ENCODE assay signal across 16 cellular contexts in the genomic region with DNA sequence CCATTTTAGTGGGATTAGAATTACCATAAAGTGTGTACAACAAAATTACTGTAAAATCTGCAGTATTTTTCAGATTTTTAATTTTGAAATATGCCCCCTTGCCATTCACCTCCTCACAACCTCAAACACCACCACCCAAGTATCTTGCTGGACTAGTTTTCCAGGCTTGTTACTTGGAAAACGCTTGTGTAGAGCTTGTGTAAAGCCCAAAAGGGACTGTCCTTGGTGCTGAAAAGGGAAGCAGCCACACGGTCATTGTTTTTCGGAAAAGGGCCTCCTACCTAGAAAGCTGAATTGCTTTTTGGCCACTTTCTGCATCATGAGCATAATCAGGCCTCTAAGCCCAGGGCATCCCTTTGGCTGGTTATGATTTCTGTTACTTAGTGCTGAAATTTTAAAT.
DNase-seq lines count a peak whose midpoint lies in the region; ATAC-seq and TF ChIP-seq lines count a peak whose summit lies in the region.
"Had no signal": no experiment of that assay in that cellular context is flagged by ENCODE, and none has a peak within 500 bp of the region (broad histone marks: within the 10 kb centered on the region; RNA-seq: fewer than 3 reads in every experiment).

No MANE protein-coding gene starts in this region.

- TF ChIP-seq CTCF in HCT116 (IDR thresholded peaks at IDR 0.05 in 2 of 3, conservative IDR thresholded peaks at IDR 0.05 in 1 of 3; ENCODE audit: borderline replicate concordance in 1 of 3, insufficient read depth in 1 of 3, low read depth in 2 of 3, low read length in 2 of 3) = no peak

- no peaks in the 10 kb centered on the region for H3K4me1 Mint-ChIP-seq in activated CD4-positive, alpha-beta memory T cell treated with anti-CD3 and anti-CD28 coated beads for 36 hours (ENCODE audit: low read depth)
- H3K4me1 Mint-ChIP-seq in CD8-positive, alpha-beta memory T cell = no peaks in the 10 kb centered on the region
- H3K4me1 Mint-ChIP-seq: activated CD4-positive, alpha-beta T cell treated with anti-CD3 and anti-CD28 coated beads, Interleukin-2, amount 10 ng/mL, durations not matched to agents 24 days and 14 days had no signal

- CTCF ChIA-PET in HCT116 (lab: Charles Lee) = no interaction called here
- CTCF ChIA-PET in activated CD4-positive, alpha-beta memory T cell treated with anti-CD3 and anti-CD28 coated beads for 36 hours (lab: Charles Lee) = no interaction called here
- CTCF ChIA-PET in CD8-positive, alpha-beta memory T cell (lab: Charles Lee) = no interaction called here

- no peak overlapping the region for H3K4me3 Mint-ChIP-seq in activated CD4-positive, alpha-beta memory T cell treated with anti-CD3 and anti-CD28 coated beads for 36 hours
- H3K4me3 Mint-ChIP-seq in CD8-positive, alpha-beta memory T cell = no peak overlapping the region
- H3K4me3 Mint-ChIP-seq: activated CD4-positive, alpha-beta T cell treated with anti-CD3 and anti-CD28 coated beads, Interleukin-2, amount 10 ng/mL, durations not matched to agents 24 days and 14 days; CD8-positive, alpha-beta T cell had no signal

- no peak overlapping the region for H3K9ac ChIP-seq in HCT116 (ENCODE audit: low read length)
- H3K9ac ChIP-seq: KMS-11 had no signal

- no peak for ATAC-seq in HCT116
- no peak for ATAC-seq in GM18511 (IDR thresholded peaks at IDR 0.05; ENCODE audit: unreplicated experiment)
- ATAC-seq: CD8-positive, alpha-beta T cell had no signal

- BruUV-seq in HCT116 (replicated peaks; lab: Mats Ljungman, UMichigan) = no TSS peak

- no peaks in the 10 kb centered on the region for H3K4me1 ChIP-seq in HCT116 (ENCODE audit: control insufficient read depth in 1 of 2, insufficient read depth in 2 of 2, low read length in 2 of 2)
- H3K4me1 ChIP-seq in CD8-positive, alpha-beta memory T cell (ENCODE audit: insufficient read depth, low read length) = no peaks in the 10 kb centered on the region
- H3K4me1 ChIP-seq: testis had no signal

- no peaks in the 10 kb centered on the region for H3K79me2 ChIP-seq in HCT116 (ENCODE audit: insufficient read depth, low read length)

- DNase-seq in HCT116 (ENCODE audit: low read depth, low spot score) (no peak), NOMO-1 treated with DMSO at 0.1 percent for 48 hours (lab: John Stamatoyannopoulos, UW; ENCODE audit: unreplicated experiment) (peak; percentile 7), ecto neural progenitor cell (ENCODE audit: low spot score) (peak; percentile 50), myocyte (ENCODE audit: low read depth) (peak; percentile 2), anterior cingulate cortex (lab: John Stamatoyannopoulos, UW) (no peak)
- no peak for DNase-seq in activated CD4-positive, alpha-beta memory T cell treated with anti-CD3 and anti-CD28 coated beads for 36 hours
- no peak for DNase-seq in CD8-positive, alpha-beta memory T cell
- DNase-seq: activated CD4-positive, alpha-beta T cell treated with anti-CD3 and anti-CD28 coated beads, Interleukin-2, amount 10 ng/mL, durations not matched to agents 24 days and 14 days; activated T-cell treated with anti-CD3 and anti-CD28 coated beads, Interleukin-2, amount 50 U/mL, for 48 hours; CD8-positive, alpha-beta T cell; effector memory CD4-positive, alpha-beta T cell; glutamatergic neuron; NCI-H2081; testis had no signal

- H4K20me1 ChIP-seq in HCT116 (ENCODE audit: insufficient read depth) = no peaks in the 10 kb centered on the region

- peaks cover 8 to 10% of the 10 kb centered on the region in 2 experiments; a peak in 3 of 4 replicates for H3K9me3 ChIP-seq in HCT116 (ENCODE audit: control insufficient read depth in 1 of 2, insufficient read depth in 1 of 2, low read depth in 1 of 2, low read length in 2 of 2)
- H3K9me3 ChIP-seq in CD8-positive, alpha-beta memory T cell (ENCODE audit: low read length) = no peaks in the 10 kb centered on the region
- H3K9me3 ChIP-seq: testis had no signal

- H2AFZ ChIP-seq in HCT116 (ENCODE audit: low read depth, low read length, poor library complexity, severe bottlenecking) = no peak overlapping the region

- no peaks in the 10 kb centered on the region for H3K27me3 ChIP-seq in HCT116 (ENCODE audit: insufficient read depth, low read length)
- no peaks in the 10 kb centered on the region for H3K27me3 ChIP-seq in CD8-positive, alpha-beta memory T cell (ENCODE audit: insufficient read depth, low read length, poor library complexity, severe bottlenecking)
- H3K27me3 ChIP-seq: testis had no signal

- no peaks in the 10 kb centered on the region for H3K36me3 ChIP-seq in HCT116 (ENCODE audit: control insufficient read depth in 1 of 2, insufficient read depth in 2 of 2, low read length in 2 of 2)
- no peaks in the 10 kb centered on the region for H3K36me3 ChIP-seq in CD8-positive, alpha-beta memory T cell (ENCODE audit: insufficient read depth, low read length)

- H3K36me3 Mint-ChIP-seq in activated CD4-positive, alpha-beta memory T cell treated with anti-CD3 and anti-CD28 coated beads for 36 hours = no peaks in the 10 kb centered on the region
- no peaks in the 10 kb centered on the region for H3K36me3 Mint-ChIP-seq in CD8-positive, alpha-beta memory T cell
- H3K36me3 Mint-ChIP-seq: CD8-positive, alpha-beta T cell had no signal

- no peak overlapping the region for H3K27ac ChIP-seq in HCT116 (ENCODE audit: low read depth, low read length)
- H3K27ac ChIP-seq in CD8-positive, alpha-beta memory T cell (ENCODE audit: low read depth, low read length) = no peak overlapping the region
- H3K27ac ChIP-seq: KMS-11, testis had no signal

- no peaks in the 10 kb centered on the region for H3K27me3 Mint-ChIP-seq in activated CD4-positive, alpha-beta memory T cell treated with anti-CD3 and anti-CD28 coated beads for 36 hours
- H3K27me3 Mint-ChIP-seq in CD8-positive, alpha-beta memory T cell = no peaks in the 10 kb centered on the region
- H3K27me3 Mint-ChIP-seq: activated CD4-positive, alpha-beta T cell treated with anti-CD3 and anti-CD28 coated beads, Interleukin-2, amount 10 ng/mL, durations not matched to agents 24 days and 14 days had no signal

- H3K27ac Mint-ChIP-seq in activated CD4-positive, alpha-beta memory T cell treated with anti-CD3 and anti-CD28 coated beads for 36 hours = no peak overlapping the region
- no peak overlapping the region for H3K27ac Mint-ChIP-seq in CD8-positive, alpha-beta memory T cell
- H3K27ac Mint-ChIP-seq: activated CD4-positive, alpha-beta T cell treated with anti-CD3 and anti-CD28 coated beads, Interleukin-2, amount 10 ng/mL, durations not matched to agents 24 days and 14 days; CD8-positive, alpha-beta T cell had no signal

- POLR2A ChIA-PET in HCT116 (lab: Charles Lee) = no interaction called here
- POLR2A ChIA-PET in activated CD4-positive, alpha-beta memory T cell treated with anti-CD3 and anti-CD28 coated beads for 36 hours (lab: Charles Lee) = no interaction called here
- POLR2A ChIA-PET in CD8-positive, alpha-beta memory T cell (lab: Charles Lee) = no interaction called here

- no peak for TF ChIP-seq POLR2A in HCT116 (IDR thresholded peaks at IDR 0.05; ENCODE audit: borderline replicate concordance, extremely low read depth, insufficient read depth, insufficient read length)

- peaks cover 15% of the 10 kb centered on the region for H3K9me3 Mint-ChIP-seq in activated CD4-positive, alpha-beta memory T cell treated with anti-CD3 and anti-CD28 coated beads for 36 hours
- peaks cover 3 to 36% (median 8%) of the 10 kb centered on the region in 5 donors for H3K9me3 Mint-ChIP-seq in CD8-positive, alpha-beta memory T cell
- H3K9me3 Mint-ChIP-seq: activated CD4-positive, alpha-beta T cell treated with anti-CD3 and anti-CD28 coated beads, Interleukin-2, amount 10 ng/mL, durations not matched to agents 24 days and 14 days had no signal

- RAD21 ChIA-PET in HCT116 (lab: Charles Lee; ENCODE audit: low non-redundant PET in 1 of 2, low total read pairs in 2 of 2, uncharacterized antibody in 2 of 2, unreplicated experiment in 2 of 2) = no interaction called here

- no peaks in the 10 kb centered on the region for H3K9me2 ChIP-seq in HCT116 (ENCODE audit: insufficient read depth)

- no peak overlapping the region for H3K4me3 ChIP-seq in HCT116 (replicated peaks in 1 of 2; ENCODE audit: low read depth in 1 of 2, low read length in 2 of 2)
- no peak overlapping the region for H3K4me3 ChIP-seq in CD8-positive, alpha-beta memory T cell (ENCODE audit: low read length)
- H3K4me3 ChIP-seq: testis had no signal

- no peak for TF ChIP-seq RAD21 in HCT116 (IDR thresholded peaks at IDR 0.05; ENCODE audit: low read depth)

- intact Hi-C loops in HCT116 (cut with micrococcal nuclease) = no loop called here
- intact Hi-C loops in activated CD4-positive, alpha-beta memory T cell treated with anti-CD3 and anti-CD28 coated beads for 36 hours (cut with micrococcal nuclease) = no loop called here

- H3K4me2 ChIP-seq in HCT116 (ENCODE audit: low read length) = no peak overlapping the region
- H3K4me2 ChIP-seq: KMS-11 had no signal

TF ChIP-seq in HCT116, 20 proteins besides CTCF, POLR2A, EP300 and RAD21:
- TF ChIP-seq REST (IDR thresholded peaks at IDR 0.05; ENCODE audit: low read depth) = peak; percentile 26; the same call in 1 of the 2 replicates
- no peak for TF ChIP-seq CBX3 (IDR thresholded peaks at IDR 0.05; ENCODE audit: low read depth)
TF ChIP-seq in HCT116: peak in this region for 1.

Comparison
In these comparisons a context has a peak if more than half of its experiments do, and no peak if none do; other contexts are left out.
1. DNase-seq: peak in NOMO-1 treated with DMSO at 0.1 percent for 48 hours (single experiment), ecto neural progenitor cell (single experiment) and myocyte (single experiment); none in HCT116 (single experiment), activated CD4-positive, alpha-beta memory T cell treated with anti-CD3 and anti-CD28 coated beads for 36 hours (single experiment), CD8-positive, alpha-beta memory T cell (0 of 5) and anterior cingulate cortex (0 of 58).